Comparison of ENCODE assay signal across 8 cellular contexts in genomic region chr19:52369463-52370340, GRCh38. TPM values are rescaled to one million over a fixed set of nuclear protein-coding genes. Genes with fewer than 3 reads are reported as not detected.
DNase-seq lines count a peak whose midpoint lies in the region; ATAC-seq and TF ChIP-seq lines count a peak whose summit lies in the region.

TSS of gene ZNF880 (plus strand) at chr19:52369923. CDS start at chr19:52369966, 43 bp downstream.

- H3K4me3 ChIP-seq in Peyer's patch, result peak within 1 kb of the TSS; percentile 65 to 75 (median 70)

- H3K9me3 Mint-ChIP-seq in nephron, result peaks cover 58% of the 10 kb centered on the region

- H3K27ac Mint-ChIP-seq in nephron, result no peak within 1 kb of the TSS

- peak; percentile 96 for DNase-seq in ELF-1 (ENCODE audit: low read depth, low spot score)
- DNase-seq in Peyer's patch, result peak; percentile 89 to 96 (median 92)
- DNase-seq in activated gamma-delta T cell (lab: John Stamatoyannopoulos, UW), result peak; percentile 63
- DNase-seq in fibroblast of the conjunctiva (ENCODE audit: low read depth), result peak; percentile 76
- peak; percentile 76 to 91 (median 87) for DNase-seq in stimulated activated naive CD4-positive, alpha-beta T cell (lab: John Stamatoyannopoulos, UW)
- DNase-seq in NCI-H69 (lab: John Stamatoyannopoulos, UW), result no peak

- H3K27me3 Mint-ChIP-seq in nephron (ENCODE audit: low read depth), result no peaks in the 10 kb centered on the region

- peaks cover 0 to 5% (median 0%) of the 10 kb centered on the region in 4 donors for H3K4me1 ChIP-seq in Peyer's patch

- no peaks in the 10 kb centered on the region for H3K27me3 ChIP-seq in Peyer's patch

- peak within 1 kb of the TSS in 2 of 3 experiments; percentile 32 to 39 for H3K4me3 Mint-ChIP-seq in nephron

- peaks cover 0 to 30% (median 1%) of the 10 kb centered on the region in 3 donors for H3K36me3 ChIP-seq in Peyer's patch

- no peak for TF ChIP-seq POLR2A in Peyer's patch (IDR thresholded peaks at IDR 0.05)

- TF ChIP-seq CTCF in Peyer's patch (IDR thresholded peaks at IDR 0.05) (peak in 1 of 6 experiments; percentile 14), nephron (IDR thresholded peaks at IDR 0.05; ENCODE audit: unreplicated experiment in 3 of 3) (no peak)

- H3K36me3 Mint-ChIP-seq in nephron (ENCODE audit: low read depth), result peaks cover 83% of the 10 kb centered on the region

- peaks cover 0 to 53% (median 10%) of the 10 kb centered on the region in 4 donors for H3K9me3 ChIP-seq in Peyer's patch

- peak within 1 kb of the TSS; percentile 81 to 92 (median 90) for H3K27ac ChIP-seq in Peyer's patch

- peak; percentile 78 for ATAC-seq in HG02981 (IDR thresholded peaks at IDR 0.05; ENCODE audit: unreplicated experiment)

- H3K4me1 Mint-ChIP-seq in nephron, result no peaks in the 10 kb centered on the region

RNA-seq across cellular contexts. Expression of gene ZNF880, which starts in this region (rescaled TPM):
- 10 to 100 TPM in 2 of 4 donors, 1 to 10 TPM in 2; 7.2 to 20.6 (median 12.0) TPM for total RNA-seq in Peyer's patch
